Comparison of ENCODE assay signal across 8 cellular contexts in the genomic region with DNA sequence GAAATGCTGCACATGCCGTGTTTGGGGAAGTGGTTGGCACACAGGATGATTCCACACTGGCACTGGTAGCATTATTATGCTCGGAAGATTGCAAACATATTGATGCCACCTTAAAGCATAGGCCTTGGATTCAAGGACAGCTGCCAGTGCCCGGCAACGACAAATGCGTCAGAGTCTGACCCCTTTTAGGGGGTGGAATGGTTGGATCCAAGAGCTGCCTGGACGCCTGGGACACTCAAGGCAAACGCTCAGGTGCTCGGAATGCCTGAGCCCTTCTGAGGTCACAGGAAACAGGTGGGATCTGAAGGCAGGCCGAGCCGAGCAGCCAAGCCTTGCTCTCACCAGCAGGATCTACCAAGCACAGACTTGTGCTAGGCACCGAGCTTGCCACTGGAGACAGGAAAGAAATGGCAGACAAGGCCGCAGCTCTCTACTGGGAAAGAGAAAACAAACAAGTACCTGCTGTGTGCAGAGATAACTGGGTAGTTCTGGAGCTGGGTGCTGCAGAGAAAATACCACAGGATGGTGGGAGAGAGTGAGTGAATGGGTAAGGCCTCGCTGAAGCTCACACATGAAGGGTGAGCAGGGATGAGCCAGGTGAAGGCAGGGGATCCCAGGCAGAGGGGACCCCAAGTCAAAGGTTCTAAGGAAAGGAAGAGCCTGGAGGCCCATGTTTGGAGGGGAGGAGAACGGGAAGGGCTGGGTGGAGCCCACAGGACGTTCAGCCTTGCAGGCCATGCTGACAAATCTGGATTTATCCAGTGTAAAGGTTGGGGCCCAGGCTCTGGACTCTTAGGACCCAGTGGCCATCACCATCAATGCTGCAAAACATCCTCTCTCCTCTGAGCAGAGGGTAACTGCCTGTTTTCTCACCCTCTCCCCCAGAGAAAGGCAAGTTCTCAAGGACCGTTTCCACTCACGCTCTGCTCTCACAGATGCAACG. TPM values are rescaled to one million over a fixed set of nuclear protein-coding genes. Genes with fewer than 3 reads are reported as not detected.
DNase-seq lines count a peak whose midpoint lies in the region; ATAC-seq and TF ChIP-seq lines count a peak whose summit lies in the region.

No MANE protein-coding gene starts in this region.

- H3K27ac ChIP-seq in CD4-positive, CD25-positive, alpha-beta regulatory T cell (ENCODE audit: insufficient read depth, low read length, poor library complexity, severe bottlenecking) = peak overlapping the region; percentile 60

- H3K4me1 Mint-ChIP-seq in CD4-positive, CD25-positive, alpha-beta regulatory T cell = peaks cover 13 to 95% (median 71%) of the 10 kb centered on the region in 4 donors
- H3K4me1 Mint-ChIP-seq in natural killer cell = peaks cover 53 to 80% of the 10 kb centered on the region in 2 donors

- H3K27me3 ChIP-seq in CD4-positive, CD25-positive, alpha-beta regulatory T cell (ENCODE audit: control insufficient read depth, insufficient read depth, low read length) = no peaks in the 10 kb centered on the region

- no peaks in the 10 kb centered on the region for H3K9me3 Mint-ChIP-seq in CD4-positive, CD25-positive, alpha-beta regulatory T cell
- no peaks in the 10 kb centered on the region for H3K9me3 Mint-ChIP-seq in natural killer cell

- H3K4me3 Mint-ChIP-seq in CD4-positive, CD25-positive, alpha-beta regulatory T cell = peak overlapping the region; percentile 28 to 79 (median 74)
- no peak overlapping the region for H3K4me3 Mint-ChIP-seq in natural killer cell

- peaks cover 36% of the 10 kb centered on the region for H3K36me3 ChIP-seq in CD4-positive, CD25-positive, alpha-beta regulatory T cell (ENCODE audit: control insufficient read depth, insufficient read depth, low read length)

- H3K4me3 ChIP-seq in CD4-positive, CD25-positive, alpha-beta regulatory T cell (ENCODE audit: low read depth, low read length) = peak overlapping the region; percentile 1

- intact Hi-C loops in natural killer cell (cut with micrococcal nuclease) = no loop called here

- no peak for DNase-seq in CD4-positive, CD25-positive, alpha-beta regulatory T cell
- peak; percentile 78 for DNase-seq in NCI-H510A (lab: John Stamatoyannopoulos, UW)
- peak; percentile 73 for DNase-seq in dermis blood vessel endothelial cell
- no peak for DNase-seq in natural killer cell
- DNase-seq in NCI-H748 (lab: John Stamatoyannopoulos, UW; ENCODE audit: unreplicated experiment) = no peak
- no peak for DNase-seq in CD1c-positive myeloid dendritic cell (ENCODE audit: extremely low spot score)

- H3K36me3 Mint-ChIP-seq in CD4-positive, CD25-positive, alpha-beta regulatory T cell = peaks cover 21% of the 10 kb centered on the region
- H3K36me3 Mint-ChIP-seq in natural killer cell = no peaks in the 10 kb centered on the region

- no peaks in the 10 kb centered on the region for H3K9me3 ChIP-seq in CD4-positive, CD25-positive, alpha-beta regulatory T cell (ENCODE audit: control insufficient read depth in 2 of 2, low read length in 2 of 2)

- no peak for ATAC-seq in CD4-positive, CD25-positive, alpha-beta regulatory T cell (ENCODE audit: low read depth in 2 of 2)
- ATAC-seq in natural killer cell (no peak), HG03457 (IDR thresholded peaks at IDR 0.05; ENCODE audit: unreplicated experiment) (no peak), HG02870 (IDR thresholded peaks at IDR 0.05; ENCODE audit: unreplicated experiment) (no peak)

- TF ChIP-seq CTCF in natural killer cell (IDR thresholded peaks at IDR 0.05) = no peak

- H3K4me1 ChIP-seq in CD4-positive, CD25-positive, alpha-beta regulatory T cell (ENCODE audit: control insufficient read depth, insufficient read depth, low read length, poor library complexity, severe bottlenecking) = peaks cover 82% of the 10 kb centered on the region

- no peaks in the 10 kb centered on the region for H3K27me3 Mint-ChIP-seq in CD4-positive, CD25-positive, alpha-beta regulatory T cell
- H3K27me3 Mint-ChIP-seq in natural killer cell (ENCODE audit: low read depth in 2 of 2) = no peaks in the 10 kb centered on the region

- peak overlapping the region; percentile 89 to 91 (median 90) for H3K27ac Mint-ChIP-seq in CD4-positive, CD25-positive, alpha-beta regulatory T cell
- H3K27ac Mint-ChIP-seq in natural killer cell = peak overlapping the region; percentile 46 to 64

RNA-seq across cellular contexts. Expression of gene RANBP3, which starts 9.2 kb away (rescaled TPM):
- total RNA-seq in CD4-positive, CD25-positive, alpha-beta regulatory T cell = 106 TPM
- 10 to 100 TPM in 2 of 4 donors, 1 to 10 TPM in 2; 8.0 to 12.1 (median 10.0) TPM for polyA plus RNA-seq in CD4-positive, CD25-positive, alpha-beta regulatory T cell
- 39.0 and 51.2 TPM in 2 replicates for total RNA-seq in dermis blood vessel endothelial cell
- total RNA-seq in natural killer cell = 10 to 100 TPM; 73.9 to 95.2 (median 89.7) TPM

RNA-seq across cellular contexts. Expression of gene CAPS, which starts 54.6 kb away (rescaled TPM):
- 38.8 TPM for total RNA-seq in CD4-positive, CD25-positive, alpha-beta regulatory T cell
- polyA plus RNA-seq in CD4-positive, CD25-positive, alpha-beta regulatory T cell = 1 to 10 TPM; 1.2 to 3.1 (median 2.8) TPM
- total RNA-seq in dermis blood vessel endothelial cell (2.6 and 3.7 TPM in 2 replicates), natural killer cell (10 to 100 TPM; 34.0 to 41.6 (median 38.3) TPM)

Comparison
In these comparisons a context has a peak if more than half of its experiments do, and no peak if none do; other contexts are left out.
1. DNase-seq: peak in NCI-H510A (single experiment) and dermis blood vessel endothelial cell (single experiment); none in CD4-positive, CD25-positive, alpha-beta regulatory T cell (0 of 3), natural killer cell (single experiment), NCI-H748 (single experiment) and CD1c-positive myeloid dendritic cell (single experiment).